8 cellular contexts compared by ENCODE assay signal in genomic region chr12:124921200-124922008, GRCh38. TPM values are rescaled to one million over a fixed set of nuclear protein-coding genes. Genes with fewer than 3 reads are reported as not detected.
DNase-seq lines count a peak whose midpoint lies in the region; ATAC-seq and TF ChIP-seq lines count a peak whose summit lies in the region.

No MANE protein-coding gene starts in this region.

- H3K9me3 Mint-ChIP-seq in activated T-cell treated with anti-CD3 and anti-CD28 coated beads, Interleukin-2, amount 50 U/mL, for 72 hours, result no peaks in the 10 kb centered on the region

- no peaks in the 10 kb centered on the region for H3K36me3 ChIP-seq in DND-41 (ENCODE audit: insufficient read depth, low read length)
- H3K36me3 ChIP-seq in KOPT-K1 (ENCODE audit: insufficient read depth, low read length), result no peaks in the 10 kb centered on the region
- no peaks in the 10 kb centered on the region for H3K36me3 ChIP-seq in gastroesophageal sphincter
- H3K36me3 ChIP-seq in psoas muscle (ENCODE audit: insufficient read depth in 1 of 2, low read depth in 1 of 2), result no peaks in the 10 kb centered on the region

- H3K27ac ChIP-seq in DND-41 (ENCODE audit: low read length), result peak overlapping the region; percentile 87
- H3K27ac ChIP-seq in KOPT-K1 (ENCODE audit: low read depth, low read length, poor library complexity, severe bottlenecking), result peak overlapping the region; percentile 66
- H3K27ac ChIP-seq in gastroesophageal sphincter, result peak overlapping the region; percentile 36 to 100 (median 98)
- peak overlapping the region; percentile 100 for H3K27ac ChIP-seq in psoas muscle

- H3K36me3 Mint-ChIP-seq in activated T-cell treated with anti-CD3 and anti-CD28 coated beads, Interleukin-2, amount 50 U/mL, for 72 hours (ENCODE audit: insufficient read depth in 2 of 2), result peaks cover 1 to 2% of the 10 kb centered on the region in 2 donors

- ATAC-seq in DND-41 (ENCODE audit: insufficient read depth, low read depth) (peak; percentile 41), GM21619 (IDR thresholded peaks at IDR 0.05; ENCODE audit: unreplicated experiment) (peak; percentile 45), gastroesophageal sphincter (no peak), psoas muscle (peak in 1 of 4 donors; percentile 20)
- peak; percentile 77 to 80 for ATAC-seq in activated T-cell treated with anti-CD3 and anti-CD28 coated beads, Interleukin-2, amount 50 U/mL, for 72 hours (replicated peaks in 1 of 2)

- DNase-seq in DND-41 (peak; percentile 76), psoas muscle (peak in 1 of 2 donors; percentile 49), SHP77 (lab: John Stamatoyannopoulos, UW) (no peak), HuH-7.5 (ENCODE audit: low spot score) (no peak)
- peak; percentile 89 to 94 for DNase-seq in activated T-cell treated with anti-CD3 and anti-CD28 coated beads, Interleukin-2, amount 50 U/mL, for 72 hours

- H3K4me1 ChIP-seq in DND-41 (ENCODE audit: insufficient read depth, low read length) (peaks cover 57% of the 10 kb centered on the region), gastroesophageal sphincter (peaks cover 10 to 58% (median 15%) of the 10 kb centered on the region in 3 donors), psoas muscle (peaks cover 36% of the 10 kb centered on the region)

- TF ChIP-seq POLR2A in gastroesophageal sphincter (IDR thresholded peaks at IDR 0.05), result no peak

- peaks cover 3% of the 10 kb centered on the region; the same call in 1 of the 2 replicates for H3K79me2 ChIP-seq in DND-41 (ENCODE audit: insufficient read depth, low read length)

- H3K4me3 ChIP-seq in DND-41 (ENCODE audit: low read depth in 1 of 2, low read length in 2 of 2) (peak overlapping the region; percentile 20 to 59; a peak in 3 of 4 replicates), gastroesophageal sphincter (peak overlapping the region; percentile 10 to 39), psoas muscle (peak overlapping the region; percentile 41)

- H3K27ac Mint-ChIP-seq in activated T-cell treated with anti-CD3 and anti-CD28 coated beads, Interleukin-2, amount 50 U/mL, for 72 hours, result peak overlapping the region; percentile 100

- H2AFZ ChIP-seq in DND-41 (ENCODE audit: low read depth, low read length), result peak overlapping the region; percentile 88

- no peak for TF ChIP-seq EP300 in gastroesophageal sphincter (IDR thresholded peaks at IDR 0.05)

- H3K9me3 ChIP-seq in DND-41 (ENCODE audit: insufficient read depth, low read length, severe bottlenecking), result no peaks in the 10 kb centered on the region
- H3K9me3 ChIP-seq in KOPT-K1 (ENCODE audit: insufficient read depth, low read length, poor library complexity, severe bottlenecking), result no peaks in the 10 kb centered on the region
- no peaks in the 10 kb centered on the region for H3K9me3 ChIP-seq in gastroesophageal sphincter
- H3K9me3 ChIP-seq in psoas muscle, result no peaks in the 10 kb centered on the region

- H3K9ac ChIP-seq in DND-41 (ENCODE audit: low read depth, low read length), result peak overlapping the region; percentile 50

- peak overlapping the region; percentile 80 for H3K4me2 ChIP-seq in DND-41 (ENCODE audit: insufficient read depth, low read length)

- TF ChIP-seq CTCF in DND-41 (IDR thresholded peaks at IDR 0.05; ENCODE audit: borderline replicate concordance, extremely low read depth, low read length, poor library complexity, severe bottlenecking) (peak; percentile 40), gastroesophageal sphincter (IDR thresholded peaks at IDR 0.05) (no peak), psoas muscle (IDR thresholded peaks at IDR 0.05) (no peak)

- intact Hi-C loops in psoas muscle (cut with DNase I), result no loop called here

- no peaks in the 10 kb centered on the region for H3K27me3 Mint-ChIP-seq in activated T-cell treated with anti-CD3 and anti-CD28 coated beads, Interleukin-2, amount 50 U/mL, for 72 hours (ENCODE audit: low read depth)

- H3K27me3 ChIP-seq in DND-41 (ENCODE audit: insufficient read depth, low read length, poor library complexity), result no peaks in the 10 kb centered on the region
- no peaks in the 10 kb centered on the region for H3K27me3 ChIP-seq in gastroesophageal sphincter
- H3K27me3 ChIP-seq in psoas muscle (ENCODE audit: insufficient read depth in 3 of 3, low read length in 2 of 3), result no peaks in the 10 kb centered on the region

- WGBS in gastroesophageal sphincter (ENCODE audit: low coverage in 1 of 2), 2 donors, result 13 to 22% methylated on average over 11 to 13 of the region's 16 CpGs
- 28 to 32% (median 29%) methylated on average over 16 of the region's 16 CpGs for WGBS in psoas muscle, 3 donors

- H3K4me3 Mint-ChIP-seq in activated T-cell treated with anti-CD3 and anti-CD28 coated beads, Interleukin-2, amount 50 U/mL, for 72 hours, result peak overlapping the region; percentile 92 to 94

- H4K20me1 ChIP-seq in DND-41 (ENCODE audit: insufficient read depth, low read length), result no peaks in the 10 kb centered on the region

- H3K4me1 Mint-ChIP-seq in activated T-cell treated with anti-CD3 and anti-CD28 coated beads, Interleukin-2, amount 50 U/mL, for 72 hours (ENCODE audit: low read depth), result peaks cover 89% of the 10 kb centered on the region

RNA-seq across cellular contexts. Expression of gene UBC, which starts 7.0 kb away (rescaled TPM):
- total RNA-seq in activated T-cell treated with anti-CD3 and anti-CD28 coated beads, Interleukin-2, amount 50 U/mL, for 72 hours, result 1,000 to 10,000 TPM; 1,002 to 1,182 TPM
- total RNA-seq in gastroesophageal sphincter (1,000 to 10,000 TPM; 1,376 to 1,776 (median 1,632) TPM), psoas muscle (over 10,000 TPM in 1 of 4 donors, 1,000 to 10,000 TPM in 3; 2,036 to 18,039 (median 3,061) TPM)
- polyA plus RNA-seq in psoas muscle, result 1,000 to 10,000 TPM; 2,132 to 9,997 (median 2,719) TPM

RNA-seq across cellular contexts. Expression of gene SCARB1, which starts 57.7 kb away (rescaled TPM):
- total RNA-seq in activated T-cell treated with anti-CD3 and anti-CD28 coated beads, Interleukin-2, amount 50 U/mL, for 72 hours, result 10 to 100 TPM; 13.4 to 14.5 TPM
- total RNA-seq in gastroesophageal sphincter (10 to 100 TPM in 3 of 4 donors, 1 to 10 TPM in 1; 6.8 to 13.9 (median 11.5) TPM), psoas muscle (10 to 100 TPM in 2 of 4 donors, 1 to 10 TPM in 2; 9.1 to 19.6 (median 12.6) TPM)
- polyA plus RNA-seq in psoas muscle, result 1 to 10 TPM; 5.7 to 8.6 (median 7.9) TPM

Comparison
In these comparisons a context has a peak if more than half of its experiments do, and no peak if none do; other contexts are left out.
1. DNase-seq: peak in DND-41 (single experiment) and activated T-cell treated with anti-CD3 and anti-CD28 coated beads, Interleukin-2, amount 50 U/mL, for 72 hours (2 of 2); none in SHP77 (0 of 2) and HuH-7.5 (single experiment).
2. Peak in every context shown above with its lines, with median percentiles within 50 percentile points of each other: H3K27ac ChIP-seq and H3K4me3 ChIP-seq.